In the genomic region with DNA sequence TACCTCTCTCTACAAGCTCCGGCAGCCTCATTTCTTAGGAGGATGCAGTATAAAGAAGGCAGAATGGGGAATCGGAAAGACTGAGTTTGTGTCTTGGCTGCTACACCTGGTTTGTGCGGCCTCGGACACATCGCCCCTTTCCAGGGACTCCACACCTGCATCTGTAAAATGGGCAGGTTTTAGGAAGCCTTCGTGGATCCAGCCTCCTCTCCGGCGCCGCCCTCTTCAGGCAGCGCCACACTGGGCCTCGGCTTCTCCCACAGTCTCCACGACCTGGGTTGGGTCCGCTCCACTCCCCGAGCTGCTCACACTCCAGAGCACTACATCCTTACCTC, we compare ENCODE assay signal across 8 cellular contexts. TPM values are rescaled to one million over a fixed set of nuclear protein-coding genes. Genes with fewer than 3 reads are reported as not detected.
DNase-seq lines count a peak whose midpoint lies in the region; ATAC-seq and TF ChIP-seq lines count a peak whose summit lies in the region.

No MANE protein-coding gene starts in this region.

- H3K4me3 ChIP-seq in AG04449 (ENCODE audit: low read depth, low read length) (peak overlapping the region; percentile 100), muscle layer of colon (ENCODE audit: low read depth in 1 of 2, low read length in 2 of 2) (peak overlapping the region; percentile 59 to 97)

- H3K9me3 ChIP-seq in muscle layer of colon (ENCODE audit: low read length): no peaks in the 10 kb centered on the region

- no peaks in the 10 kb centered on the region for H3K9me3 Mint-ChIP-seq in IgD-negative memory B cell

- H3K27me3 Mint-ChIP-seq in IgD-negative memory B cell: no peaks in the 10 kb centered on the region

- POLR2A ChIA-PET in AG04449 (lab: Yijun Ruan, JAX): interaction anchor here (0.5 to 1.0 kb wide), 4 partner anchors 8 to 181 kb away, joined by 3 to 6 read pairs (median 3); no protein-coding TSS in a partner anchor

- peak overlapping the region; percentile 83 to 99 (median 96) for H3K4me3 Mint-ChIP-seq in IgD-negative memory B cell

- H3K4me1 ChIP-seq in muscle layer of colon (ENCODE audit: insufficient read depth, low read length): peaks cover 43% of the 10 kb centered on the region

- peak; percentile 9 for TF ChIP-seq CTCF in AG04449 (IDR thresholded peaks at IDR 0.05; ENCODE audit: insufficient read depth, low read length, missing control alignments)

- CTCF ChIA-PET in AG04449 (lab: Yijun Ruan, JAX): interaction anchor here (0.7 to 5.4 kb wide), 8 partner anchors 10 to 191 kb away, joined by 3 to 35 read pairs (median 5); no protein-coding TSS in a partner anchor

- no peak for DNase-seq in AG04449 (ENCODE audit: low read depth, low spot score)
- no peak for DNase-seq in midbrain (lab: John Stamatoyannopoulos, UW)
- DNase-seq in DMS79 (lab: John Stamatoyannopoulos, UW): no peak
- no peak for DNase-seq in SKM-1 treated with dmso at 0.1 percent for 144 hours (lab: John Stamatoyannopoulos, UW; ENCODE audit: unreplicated experiment)

- H3K36me3 ChIP-seq in muscle layer of colon (ENCODE audit: insufficient read depth, low read length): peaks cover 7% of the 10 kb centered on the region

- H3K27ac ChIP-seq in cingulate gyrus (ENCODE audit: low read depth, low read length) (peak overlapping the region; percentile 80), muscle layer of colon (ENCODE audit: low read depth, low read length) (peak overlapping the region; percentile 92)

- H3K27ac Mint-ChIP-seq in IgD-negative memory B cell: peak overlapping the region; percentile 25 to 97 (median 90)

- peaks cover 13 to 26% (median 21%) of the 10 kb centered on the region in 3 donors for H3K4me1 Mint-ChIP-seq in IgD-negative memory B cell

- peak overlapping the region; percentile 85 for H3K9ac ChIP-seq in muscle layer of colon (ENCODE audit: low read length)

- peak; percentile 18 for ATAC-seq in GM19397 (IDR thresholded peaks at IDR 0.05; ENCODE audit: unreplicated experiment)

- peaks cover 1% of the 10 kb centered on the region for H3K36me3 Mint-ChIP-seq in IgD-negative memory B cell

- no peaks in the 10 kb centered on the region for H3K27me3 ChIP-seq in muscle layer of colon (ENCODE audit: control insufficient read depth in 1 of 2, insufficient read depth in 2 of 2, low read length in 2 of 2)

RNA-seq across cellular contexts. Expression of a gene that starts 0.3 kb away (rescaled TPM):
- polyA plus RNA-seq in IgD-negative memory B cell: 24.0 TPM
